In the genomic region with DNA sequence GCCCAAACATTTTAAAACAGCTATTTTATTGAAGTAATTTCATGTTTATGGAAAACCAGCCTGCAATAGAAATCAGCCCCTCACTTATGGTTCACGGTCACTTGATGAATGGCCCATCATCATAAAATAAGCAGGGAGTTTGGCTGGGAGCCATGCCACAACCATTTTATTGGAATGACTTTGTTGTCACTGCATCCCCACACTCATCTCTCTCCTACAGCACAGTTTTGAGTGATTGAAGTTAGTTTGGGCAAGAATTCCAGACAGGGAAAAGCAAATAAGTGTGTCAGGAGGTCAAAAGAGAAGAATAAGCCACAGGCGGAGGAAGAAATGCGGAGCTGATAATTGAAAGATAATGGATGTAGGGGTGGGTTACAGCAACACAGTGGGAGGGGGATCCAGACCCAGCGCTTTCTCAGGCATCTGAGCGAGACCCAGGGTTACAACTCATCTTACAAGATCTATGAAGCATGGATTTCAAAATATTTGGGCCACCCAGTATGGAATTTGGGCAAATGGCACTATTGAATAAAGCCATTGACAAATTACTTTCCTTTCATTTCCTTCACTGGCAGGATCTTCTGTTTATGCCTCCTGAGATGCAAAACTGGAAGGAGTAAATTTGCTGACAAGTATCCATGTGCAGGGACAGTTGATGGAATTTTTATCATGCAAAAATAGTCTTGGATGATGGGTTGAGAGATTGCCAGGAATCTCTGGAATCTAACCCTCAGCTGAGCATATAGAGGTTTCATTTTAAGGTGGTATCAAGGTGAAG, we compare ENCODE assay signal across 1 cellular context.
TF ChIP-seq lines count a peak whose summit lies in the region.

No MANE protein-coding gene starts in this region.

TF ChIP-seq in SK-N-SH treated with all-trans-retinoic acid at 6 μM for 48 hours, 23 proteins besides CTCF, POLR2A, EP300 and RAD21 (continued from another document):
- TF ChIP-seq, protein P1, sequence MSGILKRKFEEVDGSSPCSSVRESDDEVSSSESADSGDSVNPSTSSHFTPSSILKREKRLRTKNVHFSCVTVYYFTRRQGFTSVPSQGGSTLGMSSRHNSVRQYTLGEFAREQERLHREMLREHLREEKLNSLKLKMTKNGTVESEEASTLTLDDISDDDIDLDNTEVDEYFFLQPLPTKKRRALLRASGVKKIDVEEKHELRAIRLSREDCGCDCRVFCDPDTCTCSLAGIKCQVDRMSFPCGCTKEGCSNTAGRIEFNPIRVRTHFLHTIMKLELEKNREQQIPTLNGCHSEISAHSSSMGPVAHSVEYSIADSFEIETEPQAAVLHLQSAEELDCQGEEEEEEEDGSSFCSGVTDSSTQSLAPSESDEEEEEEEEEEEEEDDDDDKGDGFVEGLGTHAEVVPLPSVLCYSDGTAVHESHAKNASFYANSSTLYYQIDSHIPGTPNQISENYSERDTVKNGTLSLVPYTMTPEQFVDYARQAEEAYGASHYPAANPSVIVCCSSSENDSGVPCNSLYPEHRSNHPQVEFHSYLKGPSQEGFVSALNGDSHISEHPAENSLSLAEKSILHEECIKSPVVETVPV (CRISPR knock-in tag; IDR thresholded peaks at IDR 0.05): no peak
- TF ChIP-seq TOX (CRISPR knock-in tag; IDR thresholded peaks at IDR 0.05; ENCODE audit: borderline replicate concordance) (no peak), TCF4 (CRISPR knock-in tag; IDR thresholded peaks at IDR 0.05; ENCODE audit: borderline replicate concordance) (no peak), ZNF565 (CRISPR knock-in tag; conservative IDR thresholded peaks at IDR 0.05; ENCODE audit: low read depth) (no peak), ZFP30 (CRISPR knock-in tag; IDR thresholded peaks at IDR 0.05) (no peak), BACH2 (CRISPR knock-in tag; IDR thresholded peaks at IDR 0.05; ENCODE audit: borderline replicate concordance) (no peak), ZNF70 (CRISPR knock-in tag; IDR thresholded peaks at IDR 0.05) (no peak)
- TF ChIP-seq, protein P2, sequence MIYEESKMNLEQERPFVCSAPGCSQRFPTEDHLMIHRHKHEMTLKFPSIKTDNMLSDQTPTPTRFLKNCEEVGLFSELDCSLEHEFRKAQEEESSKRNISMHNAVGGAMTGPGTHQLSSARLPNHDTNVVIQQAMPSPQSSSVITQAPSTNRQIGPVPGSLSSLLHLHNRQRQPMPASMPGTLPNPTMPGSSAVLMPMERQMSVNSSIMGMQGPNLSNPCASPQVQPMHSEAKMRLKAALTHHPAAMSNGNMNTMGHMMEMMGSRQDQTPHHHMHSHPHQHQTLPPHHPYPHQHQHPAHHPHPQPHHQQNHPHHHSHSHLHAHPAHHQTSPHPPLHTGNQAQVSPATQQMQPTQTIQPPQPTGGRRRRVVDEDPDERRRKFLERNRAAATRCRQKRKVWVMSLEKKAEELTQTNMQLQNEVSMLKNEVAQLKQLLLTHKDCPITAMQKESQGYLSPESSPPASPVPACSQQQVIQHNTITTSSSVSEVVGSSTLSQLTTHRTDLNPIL (CRISPR knock-in tag; IDR thresholded peaks at IDR 0.05; ENCODE audit: low read depth): no peak
- TF ChIP-seq, protein P3, sequence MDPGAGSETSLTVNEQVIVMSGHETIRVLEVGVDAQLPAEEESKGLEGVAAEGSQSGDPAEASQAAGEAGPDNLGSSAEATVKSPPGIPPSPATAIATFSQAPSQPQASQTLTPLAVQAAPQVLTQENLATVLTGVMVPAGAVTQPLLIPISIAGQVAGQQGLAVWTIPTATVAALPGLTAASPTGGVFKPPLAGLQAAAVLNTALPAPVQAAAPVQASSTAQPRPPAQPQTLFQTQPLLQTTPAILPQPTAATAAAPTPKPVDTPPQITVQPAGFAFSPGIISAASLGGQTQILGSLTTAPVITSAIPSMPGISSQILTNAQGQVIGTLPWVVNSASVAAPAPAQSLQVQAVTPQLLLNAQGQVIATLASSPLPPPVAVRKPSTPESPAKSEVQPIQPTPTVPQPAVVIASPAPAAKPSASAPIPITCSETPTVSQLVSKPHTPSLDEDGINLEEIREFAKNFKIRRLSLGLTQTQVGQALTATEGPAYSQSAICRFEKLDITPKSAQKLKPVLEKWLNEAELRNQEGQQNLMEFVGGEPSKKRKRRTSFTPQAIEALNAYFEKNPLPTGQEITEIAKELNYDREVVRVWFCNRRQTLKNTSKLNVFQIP (CRISPR knock-in tag; IDR thresholded peaks at IDR 0.05; ENCODE audit: borderline replicate concordance, low read depth): no peak
